15 cellular contexts compared by ENCODE assay signal in genomic region chr11:61126266-61126665, GRCh38. TPM values are rescaled to one million over a fixed set of nuclear protein-coding genes. Genes with fewer than 3 reads are reported as not detected.
DNase-seq lines count a peak whose midpoint lies in the region; ATAC-seq and TF ChIP-seq lines count a peak whose summit lies in the region.
"Had no signal": no experiment of that assay in that cellular context is flagged by ENCODE, and none has a peak within 500 bp of the region (broad histone marks: within the 10 kb centered on the region; RNA-seq: fewer than 3 reads in every experiment).

No MANE protein-coding gene starts in this region.

- H3K4me3 Mint-ChIP-seq in activated naive CD4-positive, alpha-beta T cell treated with anti-CD3 and anti-CD28 coated beads, Interleukin-2, amount 50 U/mL, for 24 hours: no peak overlapping the region
- H3K4me3 Mint-ChIP-seq in activated naive CD4-positive, alpha-beta T cell treated with anti-CD3 and anti-CD28 coated beads for 36 hours: no peak overlapping the region
- H3K4me3 Mint-ChIP-seq: memory B cell had no signal

- H3K27me3 Mint-ChIP-seq in activated naive CD4-positive, alpha-beta T cell treated with anti-CD3 and anti-CD28 coated beads, Interleukin-2, amount 50 U/mL, for 24 hours: no peaks in the 10 kb centered on the region
- H3K27me3 Mint-ChIP-seq in activated naive CD4-positive, alpha-beta T cell treated with anti-CD3 and anti-CD28 coated beads for 36 hours (ENCODE audit: low read depth): no peaks in the 10 kb centered on the region
- H3K27me3 Mint-ChIP-seq: memory B cell had no signal

- peak overlapping the region; percentile 19 for H3K4me3 ChIP-seq in coronary artery
- H3K4me3 ChIP-seq in mesenchymal stem cell (ENCODE audit: insufficient read depth in 1 of 2, low read depth in 1 of 2, low read length in 2 of 2): peak overlapping the region in 1 of 2 experiments; percentile 11
- H3K4me3 ChIP-seq in tibial nerve: peak overlapping the region in 1 of 4 donors; percentile 10
- H3K4me3 ChIP-seq: upper lobe of right lung had no signal

- no peak overlapping the region for H4K8ac ChIP-seq in mesenchymal stem cell (ENCODE audit: low read length)

- no peak overlapping the region for H4K91ac ChIP-seq in mesenchymal stem cell (ENCODE audit: low read length)

- CTCF ChIA-PET in activated naive CD4-positive, alpha-beta T cell treated with anti-CD3 and anti-CD28 coated beads for 36 hours (lab: Charles Lee): interaction anchor here (0.7 to 5.5 kb wide), 3 partner anchors 45 to 186 kb away, joined by 3 to 40 read pairs (median 3); no protein-coding TSS in a partner anchor

- peaks cover 19% of the 10 kb centered on the region for H3K36me3 Mint-ChIP-seq in activated naive CD4-positive, alpha-beta T cell treated with anti-CD3 and anti-CD28 coated beads, Interleukin-2, amount 50 U/mL, for 24 hours
- H3K36me3 Mint-ChIP-seq in activated naive CD4-positive, alpha-beta T cell treated with anti-CD3 and anti-CD28 coated beads for 36 hours (ENCODE audit: low read depth): peaks cover 48% of the 10 kb centered on the region
- H3K36me3 Mint-ChIP-seq: memory B cell had no signal

- peaks cover 1% of the 10 kb centered on the region for H3K79me1 ChIP-seq in mesenchymal stem cell (replicated peaks; ENCODE audit: low read length, poor library complexity, severe bottlenecking)

- H3K9me3 Mint-ChIP-seq in activated naive CD4-positive, alpha-beta T cell treated with anti-CD3 and anti-CD28 coated beads, Interleukin-2, amount 50 U/mL, for 24 hours: no peaks in the 10 kb centered on the region
- no peaks in the 10 kb centered on the region for H3K9me3 Mint-ChIP-seq in activated naive CD4-positive, alpha-beta T cell treated with anti-CD3 and anti-CD28 coated beads for 36 hours
- H3K9me3 Mint-ChIP-seq: memory B cell had no signal

- H2BK15ac ChIP-seq in mesenchymal stem cell (ENCODE audit: low read depth, poor library complexity, severe bottlenecking): no peak overlapping the region

- H3K4me1 ChIP-seq in mesenchymal stem cell (ENCODE audit: control insufficient read depth, insufficient read depth, low read depth, low read length): peaks cover 25% of the 10 kb centered on the region
- peaks cover 0 to 30% (median 7%) of the 10 kb centered on the region in 4 donors for H3K4me1 ChIP-seq in tibial nerve

- no peak overlapping the region for H2AFZ ChIP-seq in mesenchymal stem cell (ENCODE audit: low read depth, low read length)

- ATAC-seq in GM19455 (IDR thresholded peaks at IDR 0.05; ENCODE audit: unreplicated experiment): no peak
- ATAC-seq in GM19452 (IDR thresholded peaks at IDR 0.05; ENCODE audit: unreplicated experiment): no peak
- ATAC-seq: upper lobe of right lung had no signal

- intact Hi-C loops in activated naive CD4-positive, alpha-beta T cell treated with anti-CD3 and anti-CD28 coated beads for 36 hours (cut with micrococcal nuclease): no loop called here

- no peak overlapping the region for H3K4ac ChIP-seq in mesenchymal stem cell (ENCODE audit: low read depth in 1 of 2, low read length in 2 of 2)

- no peak overlapping the region for H3K4me2 ChIP-seq in mesenchymal stem cell (ENCODE audit: low read length, poor library complexity, severe bottlenecking)

- peak overlapping the region; percentile 55 for H3K9ac ChIP-seq in mesenchymal stem cell (ENCODE audit: low read length)

- H3K4me1 Mint-ChIP-seq in activated naive CD4-positive, alpha-beta T cell treated with anti-CD3 and anti-CD28 coated beads, Interleukin-2, amount 50 U/mL, for 24 hours: peaks cover 48% of the 10 kb centered on the region
- peaks cover 27% of the 10 kb centered on the region for H3K4me1 Mint-ChIP-seq in activated naive CD4-positive, alpha-beta T cell treated with anti-CD3 and anti-CD28 coated beads for 36 hours (ENCODE audit: low read depth)

- peaks cover 4 to 17% of the 10 kb centered on the region in 2 experiments for H3K36me3 ChIP-seq in mesenchymal stem cell (ENCODE audit: control insufficient read depth in 1 of 2, insufficient read depth in 2 of 2, low read depth in 1 of 2, low read length in 2 of 2)
- H3K36me3 ChIP-seq in tibial nerve: peaks cover 0 to 12% (median 0%) of the 10 kb centered on the region in 3 donors
- H3K36me3 ChIP-seq: upper lobe of right lung had no signal

- no peak overlapping the region for H3K23ac ChIP-seq in mesenchymal stem cell (ENCODE audit: low read length in 2 of 2)

- no peak for DNase-seq in activated naive CD4-positive, alpha-beta T cell treated with anti-CD3 and anti-CD28 coated beads for 36 hours
- DNase-seq in coronary artery (ENCODE audit: low spot score) (no peak), mesenchymal stem cell (no peak), tibial nerve (ENCODE audit: low spot score in 2 of 2) (peak; percentile 32 to 33), NCI-H1417 (lab: John Stamatoyannopoulos, UW) (no peak)
- DNase-seq: activated CD4-positive, alpha-beta T cell treated with anti-CD3 and anti-CD28 coated beads, Interleukin-2, amount 50 U/mL, for 48 hours; activated naive CD4-positive, alpha-beta T cell treated with anti-CD3 and anti-CD28 coated beads, Interleukin-2, amount 50 U/mL, for 16 hours; NCI-H1105 treated with DMSO at 0.1 percent for 48 hours; NCI-H510A treated with DMSO at 0.1 percent for 48 hours; T-helper 9 cell; upper lobe of right lung had no signal

- H3K9me3 ChIP-seq in mesenchymal stem cell (ENCODE audit: control insufficient read depth, low read length) (no peaks in the 10 kb centered on the region), tibial nerve (no peaks in the 10 kb centered on the region)
- H3K9me3 ChIP-seq: upper lobe of right lung had no signal

- no peak overlapping the region for H3K18ac ChIP-seq in mesenchymal stem cell (ENCODE audit: low read depth in 1 of 2, low read length in 2 of 2)

- H2BK12ac ChIP-seq in mesenchymal stem cell (ENCODE audit: low read length in 2 of 2): no peak overlapping the region

- H2BK120ac ChIP-seq in mesenchymal stem cell (ENCODE audit: low read depth, low read length): no peak overlapping the region

- H3K27ac ChIP-seq in coronary artery (no peak overlapping the region), mesenchymal stem cell (ENCODE audit: low read length, poor library complexity, severe bottlenecking) (no peak overlapping the region), tibial nerve (no peak overlapping the region)
- H3K27ac ChIP-seq: upper lobe of right lung had no signal

- H3K27ac Mint-ChIP-seq in activated naive CD4-positive, alpha-beta T cell treated with anti-CD3 and anti-CD28 coated beads, Interleukin-2, amount 50 U/mL, for 24 hours: peak overlapping the region; percentile 72
- H3K27ac Mint-ChIP-seq in activated naive CD4-positive, alpha-beta T cell treated with anti-CD3 and anti-CD28 coated beads for 36 hours: no peak overlapping the region
- H3K27ac Mint-ChIP-seq: memory B cell had no signal

- no peak for TF ChIP-seq POLR2A in tibial nerve (IDR thresholded peaks at IDR 0.05)

- no peak overlapping the region for H3K14ac ChIP-seq in mesenchymal stem cell (ENCODE audit: low read length in 2 of 2)

- no peak for TF ChIP-seq EP300 in tibial nerve (IDR thresholded peaks at IDR 0.05)

- no peak overlapping the region for H2AK5ac ChIP-seq in mesenchymal stem cell (ENCODE audit: low read length, severe bottlenecking)

- WGBS in mesenchymal stem cell: 88% methylated on average over 15 of the region's 15 CpGs
- WGBS in tibial nerve, 2 donors: 33 to 47% methylated on average over 11 to 15 of the region's 15 CpGs

- no peak overlapping the region for H2BK5ac ChIP-seq in mesenchymal stem cell (ENCODE audit: low read depth, low read length, poor library complexity, severe bottlenecking)

- H3K27me3 ChIP-seq in mesenchymal stem cell (ENCODE audit: control insufficient read depth in 1 of 2, insufficient read depth in 1 of 2, low read length in 2 of 2): peaks cover 22 to 38% of the 10 kb centered on the region in 2 experiments
- no peaks in the 10 kb centered on the region for H3K27me3 ChIP-seq in tibial nerve
- H3K27me3 ChIP-seq: upper lobe of right lung had no signal

- TF ChIP-seq CTCF in coronary artery (IDR thresholded peaks at IDR 0.05) (no peak), tibial nerve (IDR thresholded peaks at IDR 0.05) (peak in 3 of 5 experiments; percentile 14 to 23 (median 19))

RNA-seq across cellular contexts. Expression of gene CD5, which starts 24.0 kb away (rescaled TPM):
- 100 to 1,000 TPM; 228 to 232 TPM for total RNA-seq in activated naive CD4-positive, alpha-beta T cell treated with anti-CD3 and anti-CD28 coated beads for 36 hours
- not detected for polyA plus RNA-seq in mesenchymal stem cell (2013, experiment 1 of 2)
- not detected for polyA plus RNA-seq in mesenchymal stem cell (2013, experiment 2 of 2)
- 1 to 10 TPM in 1 of 4 donors, under 1 TPM in 3; 0.20 to 1.8 (median 0.43) TPM for total RNA-seq in tibial nerve

RNA-seq across cellular contexts. Expression of gene VPS37C, which starts 35.0 kb away (rescaled TPM):
- total RNA-seq in activated naive CD4-positive, alpha-beta T cell treated with anti-CD3 and anti-CD28 coated beads for 36 hours: 1 to 10 TPM; 8.5 to 8.9 TPM
- 15.0 TPM for polyA plus RNA-seq in mesenchymal stem cell (2013, experiment 1 of 2)
- polyA plus RNA-seq in mesenchymal stem cell (2013, experiment 2 of 2): 14.7 TPM
- total RNA-seq in tibial nerve: 10 to 100 TPM; 11.8 to 22.2 (median 13.6) TPM

Comparison
In these comparisons a context has a peak if more than half of its experiments do, and no peak if none do; other contexts are left out.
1. DNase-seq: peak in tibial nerve (2 of 2); none in activated naive CD4-positive, alpha-beta T cell treated with anti-CD3 and anti-CD28 coated beads for 36 hours (single experiment), coronary artery (single experiment), mesenchymal stem cell (single experiment) and NCI-H1417 (0 of 3).
2. RNA of gene CD5, which starts 24.0 kb away (total RNA-seq): 228 to 232 TPM in activated naive CD4-positive, alpha-beta T cell treated with anti-CD3 and anti-CD28 coated beads for 36 hours; 0.20 to 1.8 TPM in tibial nerve; every median in the first group is over 10 times any median in the second.